ENCODE assay signal across 25 cellular contexts in the genomic region with DNA sequence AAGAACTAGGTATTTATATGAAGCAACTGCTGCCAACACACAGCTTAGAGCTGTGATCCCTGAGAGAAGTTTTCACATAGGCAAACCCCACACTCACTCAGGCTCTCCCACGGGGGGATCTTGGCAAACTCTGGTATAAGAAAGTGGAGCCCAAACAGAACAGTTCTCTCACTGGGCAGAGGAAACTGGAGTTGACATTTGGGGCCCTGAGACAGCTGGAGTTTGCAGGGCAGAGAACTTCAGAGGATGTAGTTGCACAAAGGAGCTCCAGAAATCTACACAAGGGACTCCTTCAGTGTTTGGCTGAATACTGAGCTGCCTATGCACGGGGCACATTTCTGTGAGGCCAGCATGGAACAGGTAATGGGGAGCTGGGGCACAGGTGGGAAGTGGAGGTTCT.
"Had no signal": no experiment of that assay in that cellular context is flagged by ENCODE, and none has a peak within 500 bp of the region (broad histone marks: within the 10 kb centered on the region; RNA-seq: fewer than 3 reads in every experiment).

No MANE protein-coding gene starts in this region.

- H3K36me3 Mint-ChIP-seq: activated naive CD4-positive, alpha-beta T cell treated with anti-CD3 and anti-CD28 coated beads, Interleukin-2, amount 50 U/mL, for 72 hours had no signal

- H3K9me3 Mint-ChIP-seq: activated CD4-positive, alpha-beta T cell treated with anti-CD3 and anti-CD28 coated beads, Interleukin-2, amount 10 ng/mL, durations not matched to agents 24 days and 14 days had no signal

- H3K4me1 Mint-ChIP-seq: activated CD4-positive, alpha-beta T cell treated with anti-CD3 and anti-CD28 coated beads, Interleukin-2, amount 10 ng/mL, durations not matched to agents 24 days and 14 days had no signal

- H3K27ac Mint-ChIP-seq: activated CD4-positive, alpha-beta T cell treated with anti-CD3 and anti-CD28 coated beads, Interleukin-2, amount 10 ng/mL, durations not matched to agents 24 days and 14 days; activated naive CD4-positive, alpha-beta T cell treated with anti-CD3 and anti-CD28 coated beads for 36 hours; activated naive CD4-positive, alpha-beta T cell treated with anti-CD3 and anti-CD28 coated beads, Interleukin-2, amount 50 U/mL, for 72 hours; activated T-helper 1 cell treated with anti-CD3 and anti-CD28 coated beads, Interleukin-12 subunit alpha, Interleukin-12 subunit beta, Interleukin-2, Interleukin-4 antibody, amounts not matched to agents 30 ng/mL and 10 ng/mL and 1 ng/mL, durations not matched to agents 14 hours and 24 hours and 36 hours had no signal

- H3K4me3 Mint-ChIP-seq: activated CD4-positive, alpha-beta T cell treated with anti-CD3 and anti-CD28 coated beads, Interleukin-2, amount 10 ng/mL, durations not matched to agents 24 days and 14 days; activated naive CD4-positive, alpha-beta T cell treated with anti-CD3 and anti-CD28 coated beads for 36 hours; activated T-cell treated with anti-CD3 and anti-CD28 coated beads, Interleukin-2, amount 50 U/mL, for 4 hours; activated T-helper 1 cell treated with anti-CD3 and anti-CD28 coated beads, Interleukin-12 subunit alpha, Interleukin-12 subunit beta, Interleukin-2, Interleukin-4 antibody, amounts not matched to agents 30 ng/mL and 10 ng/mL and 1 ng/mL, durations not matched to agents 14 hours and 24 hours and 36 hours had no signal

- H3K9me3 ChIP-seq: adrenal gland, body of pancreas, breast epithelium had no signal

- DNase-seq: activated CD4-positive, alpha-beta T cell treated with anti-CD3 and anti-CD28 coated beads, Interleukin-2, amount 10 ng/mL, durations not matched to agents 24 days and 14 days; activated CD4-positive, alpha-beta T cell treated with anti-CD3 and anti-CD28 coated beads, Interleukin-2, amount 50 U/mL, for 4 hours; activated gamma-delta T cell treated with Interleukin-2 at 50 U/mL for 16 hours; activated naive CD4-positive, alpha-beta T cell treated with anti-CD3 and anti-CD28 coated beads for 36 hours; activated T-cell treated with anti-CD3 and anti-CD28 coated beads for 4 hours; activated T-cell treated with anti-CD3 and anti-CD28 coated beads, Interleukin-2, amount 50 U/mL, for 4 hours; body of pancreas; Karpas-422; NCI-H1105; NCI-H1417 treated with DMSO at 0.1 percent for 48 hours; NCI-H187 treated with DMSO at 0.1 percent for 48 hours; NCI-H2081 treated with DMSO at 0.1 percent for 48 hours; NCI-H345; NCI-H524 treated with DMSO at 0.1 percent for 48 hours; SHP77; SJCRH30; T1000 had no signal

- H3K4me3 ChIP-seq: adrenal gland, body of pancreas, breast epithelium, K562, SJCRH30, SK-N-MC had no signal

- ATAC-seq: activated naive CD4-positive, alpha-beta T cell treated with anti-CD3 and anti-CD28 coated beads, Interleukin-2, amount 50 U/mL, for 72 hours; activated T-cell treated with anti-CD3 and anti-CD28 coated beads, Interleukin-2, amount 50 U/mL, for 4 hours; body of pancreas; K562; Panc1 had no signal

- H3K27ac ChIP-seq: adrenal gland, body of pancreas, breast epithelium, SJCRH30, SK-N-MC had no signal

- H3K4me1 ChIP-seq: adrenal gland, body of pancreas had no signal

- H3K27me3 ChIP-seq: adrenal gland, body of pancreas, breast epithelium, SJCRH30 had no signal

- H3K36me3 ChIP-seq: adrenal gland, breast epithelium, SJCRH30 had no signal

- FAIRE-seq: astrocyte, K562 had no signal
